Comparison of ENCODE assay signal across 2 cellular contexts in genomic region chr2:241759091-241759807, GRCh38.
TF ChIP-seq lines count a peak whose summit lies in the region.

No MANE protein-coding gene starts in this region.

TF ChIP-seq in GM23338, 12 proteins besides CTCF, POLR2A, EP300 and RAD21:
- no peak for TF ChIP-seq ZNF114 (CRISPR knock-in tag; IDR thresholded peaks at IDR 0.05)
- TF ChIP-seq EZH2 (IDR thresholded peaks at IDR 0.05; ENCODE audit: low read depth, unreplicated experiment): no peak
- no peak for TF ChIP-seq CREB1 (CRISPR knock-in tag; IDR thresholded peaks at IDR 0.05; ENCODE audit: low read depth)
- no peak for TF ChIP-seq ZNF331 (CRISPR knock-in tag; IDR thresholded peaks at IDR 0.05; ENCODE audit: low read depth)
- TF ChIP-seq POLR2AphosphoS5 (IDR thresholded peaks at IDR 0.05; ENCODE audit: low read depth): no peak
- no peak for TF ChIP-seq EZH2phosphoT487 (IDR thresholded peaks at IDR 0.05; ENCODE audit: unreplicated experiment)
- TF ChIP-seq, protein P1, sequence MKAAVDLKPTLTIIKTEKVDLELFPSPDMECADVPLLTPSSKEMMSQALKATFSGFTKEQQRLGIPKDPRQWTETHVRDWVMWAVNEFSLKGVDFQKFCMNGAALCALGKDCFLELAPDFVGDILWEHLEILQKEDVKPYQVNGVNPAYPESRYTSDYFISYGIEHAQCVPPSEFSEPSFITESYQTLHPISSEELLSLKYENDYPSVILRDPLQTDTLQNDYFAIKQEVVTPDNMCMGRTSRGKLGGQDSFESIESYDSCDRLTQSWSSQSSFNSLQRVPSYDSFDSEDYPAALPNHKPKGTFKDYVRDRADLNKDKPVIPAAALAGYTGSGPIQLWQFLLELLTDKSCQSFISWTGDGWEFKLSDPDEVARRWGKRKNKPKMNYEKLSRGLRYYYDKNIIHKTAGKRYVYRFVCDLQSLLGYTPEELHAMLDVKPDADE (IDR thresholded peaks at IDR 0.05): no peak
- no peak for TF ChIP-seq JUNB (IDR thresholded peaks at IDR 0.05; ENCODE audit: unreplicated experiment)
- TF ChIP-seq NANOG (IDR thresholded peaks at IDR 0.05; ENCODE audit: borderline replicate concordance): no peak
- no peak for TF ChIP-seq STAT1 (IDR thresholded peaks at IDR 0.05; ENCODE audit: unreplicated experiment)
- TF ChIP-seq ZNF462 (CRISPR knock-in tag; IDR thresholded peaks at IDR 0.05): no peak
- TF ChIP-seq, protein P2, sequence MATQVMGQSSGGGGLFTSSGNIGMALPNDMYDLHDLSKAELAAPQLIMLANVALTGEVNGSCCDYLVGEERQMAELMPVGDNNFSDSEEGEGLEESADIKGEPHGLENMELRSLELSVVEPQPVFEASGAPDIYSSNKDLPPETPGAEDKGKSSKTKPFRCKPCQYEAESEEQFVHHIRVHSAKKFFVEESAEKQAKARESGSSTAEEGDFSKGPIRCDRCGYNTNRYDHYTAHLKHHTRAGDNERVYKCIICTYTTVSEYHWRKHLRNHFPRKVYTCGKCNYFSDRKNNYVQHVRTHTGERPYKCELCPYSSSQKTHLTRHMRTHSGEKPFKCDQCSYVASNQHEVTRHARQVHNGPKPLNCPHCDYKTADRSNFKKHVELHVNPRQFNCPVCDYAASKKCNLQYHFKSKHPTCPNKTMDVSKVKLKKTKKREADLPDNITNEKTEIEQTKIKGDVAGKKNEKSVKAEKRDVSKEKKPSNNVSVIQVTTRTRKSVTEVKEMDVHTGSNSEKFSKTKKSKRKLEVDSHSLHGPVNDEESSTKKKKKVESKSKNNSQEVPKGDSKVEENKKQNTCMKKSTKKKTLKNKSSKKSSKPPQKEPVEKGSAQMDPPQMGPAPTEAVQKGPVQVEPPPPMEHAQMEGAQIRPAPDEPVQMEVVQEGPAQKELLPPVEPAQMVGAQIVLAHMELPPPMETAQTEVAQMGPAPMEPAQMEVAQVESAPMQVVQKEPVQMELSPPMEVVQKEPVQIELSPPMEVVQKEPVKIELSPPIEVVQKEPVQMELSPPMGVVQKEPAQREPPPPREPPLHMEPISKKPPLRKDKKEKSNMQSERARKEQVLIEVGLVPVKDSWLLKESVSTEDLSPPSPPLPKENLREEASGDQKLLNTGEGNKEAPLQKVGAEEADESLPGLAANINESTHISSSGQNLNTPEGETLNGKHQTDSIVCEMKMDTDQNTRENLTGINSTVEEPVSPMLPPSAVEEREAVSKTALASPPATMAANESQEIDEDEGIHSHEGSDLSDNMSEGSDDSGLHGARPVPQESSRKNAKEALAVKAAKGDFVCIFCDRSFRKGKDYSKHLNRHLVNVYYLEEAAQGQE (IDR thresholded peaks at IDR 0.05; ENCODE audit: unreplicated experiment): no peak

TF ChIP-seq in K562, 482 proteins besides CTCF, POLR2A, EP300 and RAD21:
- no peak for TF ChIP-seq MNT (conservative IDR thresholded peaks at IDR 0.05)
- no peak for TF ChIP-seq ZNF124 (CRISPR knock-in tag; IDR thresholded peaks at IDR 0.05)
- TF ChIP-seq MAZ (CRISPR knock-in tag; conservative IDR thresholded peaks at IDR 0.05 in 1 of 2, IDR thresholded peaks at IDR 0.05 in 1 of 2): no peak
- no peak for TF ChIP-seq RCOR1 (IDR thresholded peaks at IDR 0.05; ENCODE audit: borderline replicate concordance in 1 of 2, low read depth in 2 of 2, low read length in 2 of 2)
- TF ChIP-seq MECOM (CRISPR knock-in tag; IDR thresholded peaks at IDR 0.05): no peak
- TF ChIP-seq C11orf30 (IDR thresholded peaks at IDR 0.05; ENCODE audit: low read depth): peak; percentile 41; the same call in 1 of the 2 replicates
- TF ChIP-seq ZNF274 (IDR thresholded peaks at IDR 0.05; ENCODE audit: borderline replicate concordance, low read depth, low read length): no peak
- TF ChIP-seq MEIS2 (IDR thresholded peaks at IDR 0.05; ENCODE audit: partially characterized antibody): no peak
- TF ChIP-seq ZBTB7A (IDR thresholded peaks at IDR 0.05; ENCODE audit: borderline replicate concordance, control insufficient read depth, low read depth, low read length): no peak
- no peak for TF ChIP-seq ZNF41 (CRISPR knock-in tag; conservative IDR thresholded peaks at IDR 0.05)
- peak; percentile 25; the same call in 1 of the 2 replicates for TF ChIP-seq ZNF316 (IDR thresholded peaks at IDR 0.05)
